In the genomic region with DNA sequence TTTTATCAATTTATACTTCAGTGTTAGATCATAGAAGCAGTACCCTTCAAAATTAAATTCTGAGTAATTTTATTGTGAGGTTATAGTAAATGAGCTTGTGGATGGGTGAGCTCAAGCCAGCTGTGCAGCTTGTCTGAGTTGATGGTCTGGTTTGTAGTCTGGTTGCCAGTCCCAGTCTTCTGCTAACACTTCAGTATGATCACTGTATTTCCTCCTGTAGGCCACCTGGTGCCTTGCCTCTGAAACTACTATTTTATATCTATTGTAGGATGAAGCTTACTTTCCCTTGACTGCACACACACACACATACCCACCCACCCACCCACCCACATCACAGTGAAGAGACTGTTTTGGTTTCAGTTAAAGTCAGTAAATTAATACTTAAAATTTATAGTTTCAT, we compare ENCODE assay signal across 8 cellular contexts.
A peak's percentile ranks its signal among the peaks of the same experiment; 100 is the strongest.
DNase-seq lines count a peak whose midpoint lies in the region; ATAC-seq and TF ChIP-seq lines count a peak whose summit lies in the region.

No MANE protein-coding gene starts in this region.

- H3K27me3 Mint-ChIP-seq in activated naive CD8-positive, alpha-beta T cell treated with anti-CD3 and anti-CD28 coated beads, Interleukin-2, amount 50 U/mL, for 24 hours = no peaks in the 10 kb centered on the region
- H3K27me3 Mint-ChIP-seq in osteocyte (ENCODE audit: unreplicated experiment) = no peaks in the 10 kb centered on the region

- ATAC-seq in GM21723 (IDR thresholded peaks at IDR 0.05; ENCODE audit: unreplicated experiment) = peak; percentile 39
- peak; percentile 72 for ATAC-seq in activated naive CD8-positive, alpha-beta T cell treated with anti-CD3 and anti-CD28 coated beads, Interleukin-2, amount 50 U/mL, for 24 hours
- no peak for ATAC-seq in HG03457 (IDR thresholded peaks at IDR 0.05; ENCODE audit: unreplicated experiment)

- peak overlapping the region; percentile 54 for H3K27ac Mint-ChIP-seq in activated naive CD8-positive, alpha-beta T cell treated with anti-CD3 and anti-CD28 coated beads, Interleukin-2, amount 50 U/mL, for 24 hours
- no peak overlapping the region for H3K27ac Mint-ChIP-seq in osteocyte (ENCODE audit: unreplicated experiment)

- DNase-seq in D341Med (ENCODE audit: low spot score) = peak; percentile 27
- DNase-seq in NCI-H510A treated with DMSO at 0.1 percent for 48 hours (lab: John Stamatoyannopoulos, UW) = peak; percentile 62
- DNase-seq in activated naive CD8-positive, alpha-beta T cell treated with anti-CD3 and anti-CD28 coated beads, Interleukin-2, amount 50 U/mL, for 24 hours = peak; percentile 10
- DNase-seq in osteocyte (ENCODE audit: extremely low spot score, unreplicated experiment) = no peak
- DNase-seq in activated effector memory CD4-positive, alpha-beta T cell treated with anti-CD3 and anti-CD28 coated beads, Interleukin-2, amount 50 U/mL, for 16 hours = no peak
- no peak for DNase-seq in retina

- H3K4me1 Mint-ChIP-seq in activated naive CD8-positive, alpha-beta T cell treated with anti-CD3 and anti-CD28 coated beads, Interleukin-2, amount 50 U/mL, for 24 hours = peaks cover 48% of the 10 kb centered on the region
- H3K4me1 Mint-ChIP-seq in osteocyte (ENCODE audit: unreplicated experiment) = peaks cover 36% of the 10 kb centered on the region

- H3K9me3 Mint-ChIP-seq in activated naive CD8-positive, alpha-beta T cell treated with anti-CD3 and anti-CD28 coated beads, Interleukin-2, amount 50 U/mL, for 24 hours = no peaks in the 10 kb centered on the region
- H3K9me3 Mint-ChIP-seq in osteocyte (ENCODE audit: unreplicated experiment) = peaks cover 5% of the 10 kb centered on the region

- peaks cover 3% of the 10 kb centered on the region for H3K36me3 Mint-ChIP-seq in activated naive CD8-positive, alpha-beta T cell treated with anti-CD3 and anti-CD28 coated beads, Interleukin-2, amount 50 U/mL, for 24 hours (ENCODE audit: low read depth)
- H3K36me3 Mint-ChIP-seq in osteocyte (ENCODE audit: unreplicated experiment) = peaks cover 2% of the 10 kb centered on the region

- peak; percentile 17 for TF ChIP-seq CTCF in osteocyte (IDR thresholded peaks at IDR 0.05)

- peak overlapping the region; percentile 22 for H3K4me3 Mint-ChIP-seq in activated naive CD8-positive, alpha-beta T cell treated with anti-CD3 and anti-CD28 coated beads, Interleukin-2, amount 50 U/mL, for 24 hours
- H3K4me3 Mint-ChIP-seq in osteocyte (ENCODE audit: unreplicated experiment) = no peak overlapping the region

Comparison
In these comparisons a context has a peak if more than half of its experiments do, and no peak if none do; other contexts are left out.
1. DNase-seq: peak in D341Med (single experiment), NCI-H510A treated with DMSO at 0.1 percent for 48 hours (single experiment) and activated naive CD8-positive, alpha-beta T cell treated with anti-CD3 and anti-CD28 coated beads, Interleukin-2, amount 50 U/mL, for 24 hours (single experiment); none in osteocyte (single experiment), activated effector memory CD4-positive, alpha-beta T cell treated with anti-CD3 and anti-CD28 coated beads, Interleukin-2, amount 50 U/mL, for 16 hours (single experiment) and retina (single experiment).